ENCODE assay signal across 15 cellular contexts in genomic region chr13:45737571-45738002, GRCh38. TPM values are rescaled to one million over a fixed set of nuclear protein-coding genes. Genes with fewer than 3 reads are reported as not detected.
A peak's percentile ranks its signal among the peaks of the same experiment; 100 is the strongest.
DNase-seq lines count a peak whose midpoint lies in the region; ATAC-seq and TF ChIP-seq lines count a peak whose summit lies in the region.
"Had no signal": no experiment of that assay in that cellular context is flagged by ENCODE, and none has a peak within 500 bp of the region (broad histone marks: within the 10 kb centered on the region; RNA-seq: fewer than 3 reads in every experiment).

No MANE protein-coding gene starts in this region.

- H3K79me1 ChIP-seq in mesendoderm (ENCODE audit: low read length), result no peaks in the 10 kb centered on the region

- no peak overlapping the region for H4K8ac ChIP-seq in mesendoderm (ENCODE audit: low read depth, low read length)

- TF ChIP-seq CTCF in HEK293 (tag by site-specific recombination; IDR thresholded peaks at IDR 0.05) (no peak), PC-3 (conservative IDR thresholded peaks at IDR 0.05; ENCODE audit: low read depth, low read length) (no peak; the same call in 1 of the 2 replicates)

- no peak overlapping the region for H2BK5ac ChIP-seq in mesendoderm (ENCODE audit: low read length)

- H3F3A ChIP-seq in PC-3 (ENCODE audit: low read length, unreplicated experiment), result no peaks in the 10 kb centered on the region

- CTCF ChIA-PET in HEK293 (lab: Yijun Ruan, JAX), result no interaction called here
- CTCF ChIA-PET in PC-3 (lab: Charles Lee), result no interaction called here

- no peak overlapping the region for H3K9ac ChIP-seq in mesendoderm (ENCODE audit: low read length)
- H3K9ac ChIP-seq in PC-3 (ENCODE audit: low read length), result no peak overlapping the region

- H4K5ac ChIP-seq in mesendoderm (ENCODE audit: low read length), result no peak overlapping the region

- H3K4me2 ChIP-seq in mesendoderm (ENCODE audit: low read length), result no peak overlapping the region
- no peak overlapping the region for H3K4me2 ChIP-seq in PC-3 (ENCODE audit: low read length)

- no peak overlapping the region for H2BK15ac ChIP-seq in mesendoderm (replicated peaks; ENCODE audit: low read depth)

- no peak overlapping the region for H3K18ac ChIP-seq in mesendoderm (ENCODE audit: low read length)

- no peak overlapping the region for H3K4me3 ChIP-seq in HEK293 (ENCODE audit: low read depth, low read length)
- H3K4me3 ChIP-seq in mesendoderm (ENCODE audit: low read length), result no peak overlapping the region
- no peak overlapping the region for H3K4me3 ChIP-seq in PC-3 (ENCODE audit: low read length)
- H3K4me3 ChIP-seq: Peyer's patch had no signal

- no peak for ATAC-seq in left cardiac atrium
- ATAC-seq in left colon, result no peak
- ATAC-seq in PC-3, result no peak
- ATAC-seq: natural killer cell had no signal

- H2AFZ ChIP-seq in PC-3 (ENCODE audit: low read length), result no peak overlapping the region

- no TSS peak for BruUV-seq in PC-3 (replicated peaks; lab: Mats Ljungman, UMichigan)

- no peak overlapping the region for H3K23ac ChIP-seq in mesendoderm (ENCODE audit: low read length)

- H3K36me3 ChIP-seq in HEK293 (ENCODE audit: control insufficient read depth in 2 of 2, insufficient read depth in 1 of 2, low read length in 2 of 2) (no peaks in the 10 kb centered on the region), mesendoderm (ENCODE audit: control insufficient read depth, insufficient read depth, low read length) (no peaks in the 10 kb centered on the region), PC-3 (ENCODE audit: low read depth, low read length) (no peaks in the 10 kb centered on the region)
- H3K36me3 ChIP-seq: Peyer's patch had no signal

- H3K4ac ChIP-seq in mesendoderm (ENCODE audit: low read depth, low read length), result no peak overlapping the region

- H2BK120ac ChIP-seq in mesendoderm (ENCODE audit: low read depth, low read length), result no peak overlapping the region

- H3K9me2 ChIP-seq in PC-3 (replicated peaks; ENCODE audit: low read length), result no peaks in the 10 kb centered on the region

- DNase-seq in DMS53 (lab: John Stamatoyannopoulos, UW), result peak; percentile 9
- DNase-seq in DMS53 treated with DMSO at 0.1 percent for 48 hours (lab: John Stamatoyannopoulos, UW; ENCODE audit: unreplicated experiment), result no peak
- peak; percentile 23 for DNase-seq in SK-N-DZ (ENCODE audit: low spot score)
- DNase-seq in mesendoderm, result peak; percentile 94
- DNase-seq in left cardiac atrium, result no peak
- no peak for DNase-seq in left colon
- DNase-seq in PC-3, result no peak
- DNase-seq: activated CD4-positive, alpha-beta T cell treated with anti-CD3 and anti-CD28 coated beads, Interleukin-2, amount 50 U/mL, for 4 hours; caudate nucleus; hippocampal formation; IMR-90; natural killer cell; Peyer's patch had no signal

- no peaks in the 10 kb centered on the region for H4K20me1 ChIP-seq in PC-3 (ENCODE audit: low read length)

- H3K9me3 ChIP-seq in HEK293 (ENCODE audit: control insufficient read depth, insufficient read depth, low read depth, low read length), result no peaks in the 10 kb centered on the region
- no peaks in the 10 kb centered on the region for H3K9me3 ChIP-seq in PC-3 (ENCODE audit: low read length)
- H3K9me3 ChIP-seq: Peyer's patch had no signal

- no CpG with 5 or more reads among the region's 2 CpGs for WGBS in mesendoderm (ENCODE audit: extremely low coverage, insufficient coverage, low lambda C conversion rate)

- no peak overlapping the region for H3K56ac ChIP-seq in mesendoderm (ENCODE audit: low read length)

- H3K27me3 ChIP-seq in mesendoderm (ENCODE audit: insufficient read depth, low read length, poor library complexity) (no peaks in the 10 kb centered on the region), PC-3 (ENCODE audit: low read length) (peaks cover 19% of the 10 kb centered on the region; the same call in 1 of the 2 replicates)
- H3K27me3 ChIP-seq: Peyer's patch had no signal

- intact Hi-C loops in left cardiac atrium (cut with DNase I), result no loop called here
- intact Hi-C loops in left colon (cut with DNase I, micrococcal nuclease), result no loop called here
- intact Hi-C loops in PC-3 (cut with micrococcal nuclease), result no loop called here

- H3K79me2 ChIP-seq in mesendoderm (ENCODE audit: control insufficient read depth, insufficient read depth, low read length) (no peaks in the 10 kb centered on the region), PC-3 (ENCODE audit: low read length) (no peaks in the 10 kb centered on the region)

- no peaks in the 10 kb centered on the region for H3K4me1 ChIP-seq in HEK293 (ENCODE audit: control insufficient read depth, insufficient read depth, low read length)
- no peaks in the 10 kb centered on the region for H3K4me1 ChIP-seq in mesendoderm (ENCODE audit: control insufficient read depth, low read depth, low read length)
- no peaks in the 10 kb centered on the region for H3K4me1 ChIP-seq in PC-3 (ENCODE audit: insufficient read depth, low read length)
- H3K4me1 ChIP-seq: Peyer's patch had no signal

- no peak overlapping the region for H2AK5ac ChIP-seq in mesendoderm (ENCODE audit: low read length)

- POLR2A ChIA-PET in HEK293 (lab: Yijun Ruan, JAX) (no interaction called here), PC-3 (lab: Charles Lee; ENCODE audit: unreplicated experiment) (no interaction called here)

- no peak overlapping the region for H3K27ac ChIP-seq in HEK293 (ENCODE audit: extremely low read depth, low read depth, low read length)
- no peak overlapping the region for H3K27ac ChIP-seq in mesendoderm (ENCODE audit: low read depth, low read length)
- H3K27ac ChIP-seq in PC-3 (ENCODE audit: low read length), result no peak overlapping the region
- H3K27ac ChIP-seq: Peyer's patch had no signal

TF ChIP-seq in HEK293, 187 proteins besides CTCF, POLR2A, EP300 and RAD21:
- TF ChIP-seq ZNF169 (tag by site-specific recombination; IDR thresholded peaks at IDR 0.05) (no peak), ZNF777 (tag by site-specific recombination; IDR thresholded peaks at IDR 0.05; ENCODE audit: borderline replicate concordance) (no peak), ZBTB8A (tag by site-specific recombination; IDR thresholded peaks at IDR 0.05) (no peak), BCL11B (tag by site-specific recombination; IDR thresholded peaks at IDR 0.05; ENCODE audit: low read depth) (no peak), PRDM2 (tag by site-specific recombination; IDR thresholded peaks at IDR 0.05; ENCODE audit: borderline replicate concordance) (no peak), ZNF174 (tag by site-specific recombination; IDR thresholded peaks at IDR 0.05) (no peak), ZNF645 (tag by site-specific recombination; IDR thresholded peaks at IDR 0.05) (no peak), ZNF266 (tag by site-specific recombination; IDR thresholded peaks at IDR 0.05; ENCODE audit: low read depth) (peak; percentile 89; the same call in 1 of the 2 replicates), ZNF114 (tag by site-specific recombination; IDR thresholded peaks at IDR 0.05) (no peak)

RNA-seq across cellular contexts. Expression of gene CBY2, which starts 35.5 kb away (rescaled TPM):
- not detected in 2 replicates for polyA plus RNA-seq in SK-N-DZ (2014; cell fraction: cytosol; rRNA removed)
- polyA plus RNA-seq in SK-N-DZ (2014; cell fraction: nucleus; rRNA removed), result not detected in 2 replicates
- not detected for polyA plus RNA-seq in mesendoderm (2013, experiment 1 of 2)
- not detected for polyA plus RNA-seq in mesendoderm (2013, experiment 2 of 2)
- total RNA-seq in left cardiac atrium, result not detected
- under 1 TPM in 1 of 2 donors, not detected in 1; 0.31 TPM for total RNA-seq in left colon
- not detected in 2 replicates for total RNA-seq in PC-3 (2014; rRNA removed)
- total RNA-seq: A172, IMR-90, natural killer cell, Peyer's patch had no signal
- polyA plus RNA-seq: IMR-90 had no signal

Comparison
In these comparisons a context has a peak if more than half of its experiments do, and no peak if none do; other contexts are left out.
1. DNase-seq: peak in DMS53 (single experiment), SK-N-DZ (single experiment) and mesendoderm (single experiment); none in DMS53 treated with DMSO at 0.1 percent for 48 hours (single experiment), left cardiac atrium (single experiment), left colon (0 of 2) and PC-3 (single experiment).